Comparison of ENCODE assay signal across 8 cellular contexts in genomic region chr19:23762548-23762883, GRCh38. TPM values are rescaled to one million over a fixed set of nuclear protein-coding genes. Genes with fewer than 3 reads are reported as not detected.
DNase-seq lines count a peak whose midpoint lies in the region; ATAC-seq and TF ChIP-seq lines count a peak whose summit lies in the region.

No MANE protein-coding gene starts in this region.

- H3K27ac ChIP-seq in CD8-positive, alpha-beta T cell (ENCODE audit: low read depth, low read length): peak overlapping the region; percentile 43
- H3K27ac ChIP-seq in RWPE1 (peak overlapping the region; percentile 55), ovary (no peak overlapping the region)

- H3K4me3 ChIP-seq in CD8-positive, alpha-beta T cell (ENCODE audit: low read depth, low read length): peak overlapping the region; percentile 73
- H3K4me3 ChIP-seq in epithelial cell of esophagus (ENCODE audit: low read length) (peak overlapping the region; percentile 63), ovary (peak overlapping the region; percentile 61)

- WGBS in ovary, 3 donors: 16 to 21% (median 20%) methylated on average over 9 of the region's 9 CpGs

- H3K27ac Mint-ChIP-seq in CD8-positive, alpha-beta T cell: peak overlapping the region; percentile 90

- TF ChIP-seq POLR2A in ovary (IDR thresholded peaks at IDR 0.05): no peak

- intact Hi-C loops in CD8-positive, alpha-beta T cell (cut with DNase I, micrococcal nuclease): loop anchor here (1.0 to 5.0 kb wide), 6 partner anchors 35 to 490 kb away; partner anchors contain the start of genes ZNF726 (in 2 of the 2) and ZNF675 (in 1 of the 2)
- intact Hi-C loops in ovary (cut with DNase I): no loop called here

- peaks cover 12% of the 10 kb centered on the region for H3K36me3 Mint-ChIP-seq in CD8-positive, alpha-beta T cell

- POLR2A ChIA-PET in CD8-positive, alpha-beta T cell (lab: Charles Lee): interaction anchor here (1.0 to 1.3 kb wide), 2 partner anchors 76 to 272 kb away, joined by 3 read pairs; partner anchors contain the start of gene ZNF675
- POLR2A ChIA-PET in RWPE1 (lab: Yijun Ruan, JAX; ENCODE audit: low non-redundant PET): no interaction called here

- H3K27me3 Mint-ChIP-seq in CD8-positive, alpha-beta T cell (ENCODE audit: low read depth): no peaks in the 10 kb centered on the region

- DNase-seq in CD8-positive, alpha-beta T cell: no peak
- DNase-seq in RWPE1 (ENCODE audit: low spot score) (no peak), epithelial cell of esophagus (ENCODE audit: low read depth) (no peak), ovary (no peak), ureter (ENCODE audit: low spot score) (no peak), NOMO-1 treated with dmso at 0.1 percent for 144 hours (lab: John Stamatoyannopoulos, UW; ENCODE audit: unreplicated experiment) (no peak), NCI-H226 (no peak)

- peaks cover 28% of the 10 kb centered on the region for H3K4me1 ChIP-seq in CD8-positive, alpha-beta T cell (ENCODE audit: insufficient read depth, low read length)
- H3K4me1 ChIP-seq in ovary (ENCODE audit: insufficient read depth): peaks cover 1% of the 10 kb centered on the region

- CTCF ChIA-PET in CD8-positive, alpha-beta T cell (lab: Charles Lee): interaction anchor here (1.6 kb wide), 1 partner anchor 55 kb away, joined by 6 read pairs; no protein-coding TSS in a partner anchor
- CTCF ChIA-PET in RWPE1 (lab: Yijun Ruan, JAX): no interaction called here

- peaks cover 49% of the 10 kb centered on the region for H3K4me1 Mint-ChIP-seq in CD8-positive, alpha-beta T cell (ENCODE audit: low read depth)

- no peak for ATAC-seq in CD8-positive, alpha-beta T cell
- ATAC-seq in HG02610 (IDR thresholded peaks at IDR 0.05; ENCODE audit: unreplicated experiment): no peak

- peak overlapping the region; percentile 96 for H3K4me3 Mint-ChIP-seq in CD8-positive, alpha-beta T cell

- no peaks in the 10 kb centered on the region for H3K27me3 ChIP-seq in CD8-positive, alpha-beta T cell (ENCODE audit: insufficient read depth, low read length)
- no peaks in the 10 kb centered on the region for H3K27me3 ChIP-seq in ovary

- no peaks in the 10 kb centered on the region for H3K36me3 ChIP-seq in CD8-positive, alpha-beta T cell (ENCODE audit: insufficient read depth, low read length)
- no peaks in the 10 kb centered on the region for H3K36me3 ChIP-seq in ovary

- H3K9me3 ChIP-seq in CD8-positive, alpha-beta T cell (ENCODE audit: low read length): no peaks in the 10 kb centered on the region
- no peaks in the 10 kb centered on the region for H3K9me3 ChIP-seq in ovary

- no peak for TF ChIP-seq EP300 in ovary (IDR thresholded peaks at IDR 0.05)

- no peaks in the 10 kb centered on the region for H3K9me3 Mint-ChIP-seq in CD8-positive, alpha-beta T cell

- TF ChIP-seq CTCF in CD8-positive, alpha-beta T cell (IDR thresholded peaks at IDR 0.05): no peak
- TF ChIP-seq CTCF in RWPE1 (conservative IDR thresholded peaks at IDR 0.05; ENCODE audit: low read depth): no peak
- TF ChIP-seq CTCF in epithelial cell of esophagus (IDR thresholded peaks at IDR 0.05; ENCODE audit: insufficient read depth, low read depth, low read length, missing control alignments): no peak
- no peak for TF ChIP-seq CTCF in ovary (IDR thresholded peaks at IDR 0.05)

RNA-seq across cellular contexts. Expression of gene ZNF681, which starts 3.8 kb away (rescaled TPM):
- 1 to 10 TPM; 1.7 to 1.8 TPM for total RNA-seq in CD8-positive, alpha-beta T cell
- 1 to 10 TPM; 1.5 to 4.0 (median 3.3) TPM for total RNA-seq in ovary
- polyA plus RNA-seq in ovary: 1 to 10 TPM; 1.5 to 1.6 TPM
- 6.8 TPM for total RNA-seq in ureter

Comparison
In these comparisons a context has a peak if more than half of its experiments do, and no peak if none do; other contexts are left out.
1. H3K27ac ChIP-seq: peak in CD8-positive, alpha-beta T cell (single experiment) and RWPE1 (single experiment); none in ovary (0 of 2).
2. intact Hi-C loops: an anchor here in CD8-positive, alpha-beta T cell (1.0 to 5.0 kb wide); none called in ovary.
3. Peak in every context shown above with its lines, with median percentiles within 50 percentile points of each other: H3K4me3 ChIP-seq.